ENCODE assay signal across 18 cellular contexts in genomic region chr22:33605201-33605600, GRCh38.
DNase-seq lines count a peak whose midpoint lies in the region; ATAC-seq lines count a peak whose summit lies in the region.
"Had no signal": no experiment of that assay in that cellular context is flagged by ENCODE, and none has a peak within 500 bp of the region (broad histone marks: within the 10 kb centered on the region; RNA-seq: fewer than 3 reads in every experiment).

No MANE protein-coding gene starts in this region.

- no peaks in the 10 kb centered on the region for H3K79me2 ChIP-seq in trophoblast cell (ENCODE audit: control insufficient read depth, insufficient read depth, low read length, poor library complexity)

- H3K27ac ChIP-seq in right cardiac atrium (ENCODE audit: low read length) (peak overlapping the region; percentile 56), trophoblast cell (ENCODE audit: low read depth, low read length) (no peak overlapping the region)
- H3K27ac ChIP-seq: C4-2B, KMS-11, RWPE1 had no signal

- no peak overlapping the region for H2BK5ac ChIP-seq in trophoblast cell (ENCODE audit: low read depth, low read length, poor library complexity)

- H3K18ac ChIP-seq in trophoblast cell (ENCODE audit: low read length): no peak overlapping the region

- H2BK12ac ChIP-seq in trophoblast cell (ENCODE audit: low read length): no peak overlapping the region

- H3K4me2 ChIP-seq in trophoblast cell (ENCODE audit: low read length): no peak overlapping the region
- H3K4me2 ChIP-seq: KMS-11 had no signal

- H2AFZ ChIP-seq in trophoblast cell (ENCODE audit: insufficient read depth, low read length, poor library complexity): no peak overlapping the region

- no peaks in the 10 kb centered on the region for H3K36me3 ChIP-seq in adipocyte (ENCODE audit: control insufficient read depth, insufficient read depth, low read length, severe bottlenecking)
- peaks cover 0 to 3% of the 10 kb centered on the region in 2 experiments for H3K36me3 ChIP-seq in trophoblast cell (ENCODE audit: control insufficient read depth in 1 of 2, insufficient read depth in 2 of 2, low read length in 2 of 2)

- no peak overlapping the region for H2AK5ac ChIP-seq in trophoblast cell (ENCODE audit: low read length)

- H3K4me1 ChIP-seq in adipocyte (ENCODE audit: control insufficient read depth, insufficient read depth, low read length) (peaks cover 7% of the 10 kb centered on the region), right cardiac atrium (ENCODE audit: control insufficient read depth, insufficient read depth, low read length) (peaks cover 3% of the 10 kb centered on the region), trophoblast cell (ENCODE audit: control insufficient read depth in 1 of 2, insufficient read depth in 2 of 2, low read length in 2 of 2) (peaks cover 0 to 5% of the 10 kb centered on the region in 2 experiments)

- H4K91ac ChIP-seq in trophoblast cell (ENCODE audit: low read depth, low read length): no peak overlapping the region

- DNase-seq in AG08395 (ENCODE audit: low spot score) (peak; percentile 58), AG20443 (ENCODE audit: low spot score) (peak; percentile 72), adipocyte (ENCODE audit: low read depth) (peak; percentile 64), right cardiac atrium (no peak), trophoblast cell (no peak)
- DNase-seq in activated CD4-positive, CD25-positive, alpha-beta regulatory T cell (lab: John Stamatoyannopoulos, UW): no peak
- DNase-seq: ACHN; COR-L47; NCI-H1092 treated with DMSO at 0.1 percent for 48 hours; NCI-H1694; NCI-H345; NCI-H526 treated with DMSO at 0.1 percent for 48 hours; NK-92 treated with Interleukin-12 subunit alpha and Interleukin-12 subunit beta, amount 100 ng/mL, for 24 hours; OCI-M1 had no signal

- H3K14ac ChIP-seq in trophoblast cell (ENCODE audit: low read length): no peak overlapping the region

- no peak overlapping the region for H4K8ac ChIP-seq in trophoblast cell (ENCODE audit: low read depth, low read length)

- H3K79me1 ChIP-seq in trophoblast cell (ENCODE audit: low read length): no peaks in the 10 kb centered on the region

- H2BK120ac ChIP-seq in trophoblast cell (ENCODE audit: insufficient read depth, low read length, poor library complexity): no peak overlapping the region

- H3K9ac ChIP-seq in adipocyte (ENCODE audit: low read length) (no peak overlapping the region), trophoblast cell (ENCODE audit: low read length) (no peak overlapping the region)
- H3K9ac ChIP-seq: KMS-11 had no signal

- WGBS in right cardiac atrium: 90% methylated on average over 5 of the region's 5 CpGs
- no CpG with 5 or more reads among the region's 5 CpGs for WGBS in trophoblast cell (ENCODE audit: extremely low coverage, insufficient coverage, insufficient read length)

- H3K27me3 ChIP-seq in adipocyte (replicated peaks; ENCODE audit: control insufficient read depth, insufficient read depth, low read length): no peaks in the 10 kb centered on the region
- no peaks in the 10 kb centered on the region for H3K27me3 ChIP-seq in right cardiac atrium (ENCODE audit: control insufficient read depth, insufficient read depth)
- H3K27me3 ChIP-seq in trophoblast cell (ENCODE audit: insufficient read depth, low read length): no peaks in the 10 kb centered on the region

- no peak overlapping the region for H3K4ac ChIP-seq in trophoblast cell (ENCODE audit: low read depth, low read length)

- no peak overlapping the region for H4K12ac ChIP-seq in trophoblast cell (ENCODE audit: low read depth, low read length)

- intact Hi-C loops in right cardiac atrium (cut with DNase I): no loop called here

- H3K9me3 ChIP-seq in adipocyte (ENCODE audit: control insufficient read depth, low read length): no peaks in the 10 kb centered on the region
- H3K9me3 ChIP-seq in right cardiac atrium (ENCODE audit: control insufficient read depth, low read length): no peaks in the 10 kb centered on the region
- H3K9me3 ChIP-seq in trophoblast cell (ENCODE audit: insufficient read depth, low read depth, low read length): no peaks in the 10 kb centered on the region

- H3K23ac ChIP-seq in trophoblast cell (ENCODE audit: low read length): no peak overlapping the region

- no peak overlapping the region for H3K4me3 ChIP-seq in adipocyte (ENCODE audit: low read length)
- no peak overlapping the region for H3K4me3 ChIP-seq in right cardiac atrium (ENCODE audit: low read length)
- no peak overlapping the region for H3K4me3 ChIP-seq in trophoblast cell (ENCODE audit: low read depth, low read length)

- no peak for ATAC-seq in right cardiac atrium
- ATAC-seq in GM21737 (IDR thresholded peaks at IDR 0.05; ENCODE audit: unreplicated experiment): no peak

Comparison
In these comparisons a context has a peak if more than half of its experiments do, and no peak if none do; other contexts are left out.
1. DNase-seq: peak in AG08395 (single experiment), AG20443 (single experiment) and adipocyte (single experiment); none in right cardiac atrium (0 of 3), trophoblast cell (0 of 2) and activated CD4-positive, CD25-positive, alpha-beta regulatory T cell (0 of 4).